In genomic region chr1:110554871-110555801, GRCh38 we compare ENCODE assay signal across 8 cellular contexts. TPM values are rescaled to one million over a fixed set of nuclear protein-coding genes. Genes with fewer than 3 reads are reported as not detected.
A peak's percentile ranks its signal among the peaks of the same experiment; 100 is the strongest.
DNase-seq lines count a peak whose midpoint lies in the region; ATAC-seq and TF ChIP-seq lines count a peak whose summit lies in the region.

No MANE protein-coding gene starts in this region.

- H3K4me1 ChIP-seq in trophoblast cell (ENCODE audit: control insufficient read depth in 1 of 2, insufficient read depth in 2 of 2, low read length in 2 of 2) (peaks cover 0 to 4% of the 10 kb centered on the region in 2 experiments), tibial nerve (peaks cover 0 to 29% (median 9%) of the 10 kb centered on the region in 4 donors)

- TF ChIP-seq CTCF in tibial nerve (IDR thresholded peaks at IDR 0.05) = peak; percentile 56 to 79 (median 74)

- peaks cover 11% of the 10 kb centered on the region for H3K27me3 ChIP-seq in trophoblast cell (ENCODE audit: insufficient read depth, low read length)
- no peaks in the 10 kb centered on the region for H3K27me3 ChIP-seq in tibial nerve

- peak overlapping the region; percentile 16 for H3K9ac ChIP-seq in trophoblast cell (ENCODE audit: low read length)

- no peaks in the 10 kb centered on the region for H3K36me3 ChIP-seq in trophoblast cell (ENCODE audit: control insufficient read depth in 1 of 2, insufficient read depth in 2 of 2, low read length in 2 of 2)
- no peaks in the 10 kb centered on the region for H3K36me3 ChIP-seq in tibial nerve

- no peak for TF ChIP-seq POLR2A in tibial nerve (IDR thresholded peaks at IDR 0.05)

- H3K4ac ChIP-seq in trophoblast cell (ENCODE audit: low read depth, low read length) = no peak overlapping the region

- H3K9me3 ChIP-seq in trophoblast cell (ENCODE audit: insufficient read depth, low read depth, low read length) (peaks cover 5% of the 10 kb centered on the region), tibial nerve (no peaks in the 10 kb centered on the region)

- no peak overlapping the region for H2BK120ac ChIP-seq in trophoblast cell (ENCODE audit: insufficient read depth, low read length, poor library complexity)

- no peak overlapping the region for H2BK5ac ChIP-seq in trophoblast cell (ENCODE audit: low read depth, low read length, poor library complexity)

- no peak overlapping the region for H2AK5ac ChIP-seq in trophoblast cell (ENCODE audit: low read length)

- DNase-seq in GM03348 (ENCODE audit: low spot score) = peak; percentile 68
- DNase-seq in NCI-H774 (lab: John Stamatoyannopoulos, UW) = peak; percentile 1
- DNase-seq in activated naive CD4-positive, alpha-beta T cell treated with Interleukin-2 at 50 U/mL for 16 hours = peak; percentile 65
- peak; percentile 14 for DNase-seq in glomerular visceral epithelial cell (ENCODE audit: extremely low spot score)
- DNase-seq in trophoblast cell = peak in 1 of 2 donors; percentile 25
- DNase-seq in tibial nerve (ENCODE audit: low spot score in 2 of 2) = peak in 1 of 2 donors; percentile 7
- no peak for DNase-seq in GF-D8 (lab: John Stamatoyannopoulos, UW)

- no peak for TF ChIP-seq EP300 in tibial nerve (IDR thresholded peaks at IDR 0.05)

- no peak overlapping the region for H3K27ac ChIP-seq in trophoblast cell (ENCODE audit: low read depth, low read length)
- H3K27ac ChIP-seq in tibial nerve = peak overlapping the region; percentile 45 to 87 (median 72)

- peak overlapping the region; percentile 83 for H2AFZ ChIP-seq in trophoblast cell (ENCODE audit: insufficient read depth, low read length, poor library complexity)

- H3K4me3 ChIP-seq in trophoblast cell (ENCODE audit: low read depth, low read length) (peak overlapping the region; percentile 31), tibial nerve (peak overlapping the region; percentile 21 to 48 (median 38))

- no peaks in the 10 kb centered on the region for H3K79me2 ChIP-seq in trophoblast cell (ENCODE audit: control insufficient read depth, insufficient read depth, low read length, poor library complexity)

- no peak overlapping the region for H3K23ac ChIP-seq in trophoblast cell (ENCODE audit: low read length)

- H2BK12ac ChIP-seq in trophoblast cell (ENCODE audit: low read length) = no peak overlapping the region

- H3K18ac ChIP-seq in trophoblast cell (ENCODE audit: low read length) = no peak overlapping the region

- H4K8ac ChIP-seq in trophoblast cell (ENCODE audit: low read depth, low read length) = no peak overlapping the region

- no peak overlapping the region for H4K12ac ChIP-seq in trophoblast cell (ENCODE audit: low read depth, low read length)

- no peak overlapping the region for H3K14ac ChIP-seq in trophoblast cell (ENCODE audit: low read length)

- H3K4me2 ChIP-seq in trophoblast cell (ENCODE audit: low read length) = peak overlapping the region; percentile 81

- ATAC-seq in HG03521 (IDR thresholded peaks at IDR 0.05; ENCODE audit: unreplicated experiment) = no peak

- no peak overlapping the region for H4K91ac ChIP-seq in trophoblast cell (ENCODE audit: low read depth, low read length)

- no peaks in the 10 kb centered on the region for H3K79me1 ChIP-seq in trophoblast cell (ENCODE audit: low read length)

- no CpG with 5 or more reads among the region's 53 CpGs for WGBS in trophoblast cell (ENCODE audit: extremely low coverage, insufficient coverage, insufficient read length)
- 8 to 25% methylated on average over 14 to 34 of the region's 53 CpGs for WGBS in tibial nerve, 2 donors

RNA-seq across cellular contexts. Expression of gene KCNA10, which starts 36.2 kb away (rescaled TPM):
- polyA plus RNA-seq in trophoblast cell (2013) = not detected in 2 replicates
- total RNA-seq in tibial nerve = not detected

RNA-seq across cellular contexts. Expression of gene KCNA2, which starts 51.0 kb away (rescaled TPM):
- polyA plus RNA-seq in trophoblast cell (2013) = not detected in 2 replicates
- total RNA-seq in tibial nerve = 10 to 100 TPM; 10.2 to 22.0 (median 16.5) TPM
